Comparison of ENCODE assay signal across 28 cellular contexts in genomic region chr19:21617740-21618339, GRCh38.
"Had no signal": no experiment of that assay in that cellular context is flagged by ENCODE, and none has a peak within 500 bp of the region (broad histone marks: within the 10 kb centered on the region; RNA-seq: fewer than 3 reads in every experiment).

No MANE protein-coding gene starts in this region.

- H3K27me3 ChIP-seq: brain microvascular endothelial cell, MG63 had no signal

- DNase-seq: activated CD4-positive, alpha-beta memory T cell treated with anti-CD3 and anti-CD28 coated beads, Interleukin-2, amount 10 ng/mL, durations not matched to agents 7 days and 5 days; activated CD4-positive, alpha-beta T cell treated with anti-CD3 and anti-CD28 coated beads for 1 hour; activated CD4-positive, alpha-beta T cell treated with anti-CD3 and anti-CD28 coated beads for 48 hours; activated CD4-positive, CD25-positive, alpha-beta regulatory T cell; activated CD8-positive, alpha-beta memory T cell treated with anti-CD3 and anti-CD28 coated beads for 24 hours; activated CD8-positive, alpha-beta memory T cell treated with anti-CD3 and anti-CD28 coated beads, Interleukin-2, amount 10 ng/mL, durations not matched to agents 7 days and 5 days; activated CD8-positive, alpha-beta memory T cell treated with anti-CD3 and anti-CD28 coated beads, Interleukin-2, amount 50 U/mL, for 48 hours; activated effector memory CD4-positive, alpha-beta T cell treated with Interleukin-2 at 50 U/mL for 16 hours; activated naive CD4-positive, alpha-beta T cell treated with anti-CD3 and anti-CD28 coated beads, Interleukin-2, amount 10 ng/mL, durations not matched to agents 7 days and 5 days; activated naive CD8-positive, alpha-beta T cell treated with anti-CD3 and anti-CD28 coated beads, Interleukin-2, amount 50 U/mL, for 24 hours; activated T-cell treated with anti-CD3 and anti-CD28 coated beads, Interleukin-2, amount 50 U/mL, for 48 hours; amniotic stem cell; aorta; brain microvascular endothelial cell; central memory CD4-positive, alpha-beta T cell; Kasumi-1; KBM-7; MG63; NCI-H1048; NCI-H1105 treated with DMSO at 0.1 percent for 48 hours; NCI-H1436; NCI-H1694; NCI-H1930; NCI-H345; NCI-H524 treated with DMSO at 0.1 percent for 48 hours; Right ventricle myocardium superior; T1000; WERI-Rb-1 had no signal

- H3K9me3 ChIP-seq: MG63 had no signal

- H3K27ac ChIP-seq: brain microvascular endothelial cell, WERI-Rb-1 had no signal

- H3K36me3 ChIP-seq: brain microvascular endothelial cell, MG63, WERI-Rb-1 had no signal

- H3K4me3 ChIP-seq: MG63 had no signal

- ATAC-seq: activated CD8-positive, alpha-beta memory T cell treated with anti-CD3 and anti-CD28 coated beads, Interleukin-2, amount 10 ng/mL, durations not matched to agents 7 days and 5 days; activated naive CD8-positive, alpha-beta T cell treated with anti-CD3 and anti-CD28 coated beads, Interleukin-2, amount 50 U/mL, for 24 hours had no signal
